9 cellular contexts compared by ENCODE assay signal in the genomic region with DNA sequence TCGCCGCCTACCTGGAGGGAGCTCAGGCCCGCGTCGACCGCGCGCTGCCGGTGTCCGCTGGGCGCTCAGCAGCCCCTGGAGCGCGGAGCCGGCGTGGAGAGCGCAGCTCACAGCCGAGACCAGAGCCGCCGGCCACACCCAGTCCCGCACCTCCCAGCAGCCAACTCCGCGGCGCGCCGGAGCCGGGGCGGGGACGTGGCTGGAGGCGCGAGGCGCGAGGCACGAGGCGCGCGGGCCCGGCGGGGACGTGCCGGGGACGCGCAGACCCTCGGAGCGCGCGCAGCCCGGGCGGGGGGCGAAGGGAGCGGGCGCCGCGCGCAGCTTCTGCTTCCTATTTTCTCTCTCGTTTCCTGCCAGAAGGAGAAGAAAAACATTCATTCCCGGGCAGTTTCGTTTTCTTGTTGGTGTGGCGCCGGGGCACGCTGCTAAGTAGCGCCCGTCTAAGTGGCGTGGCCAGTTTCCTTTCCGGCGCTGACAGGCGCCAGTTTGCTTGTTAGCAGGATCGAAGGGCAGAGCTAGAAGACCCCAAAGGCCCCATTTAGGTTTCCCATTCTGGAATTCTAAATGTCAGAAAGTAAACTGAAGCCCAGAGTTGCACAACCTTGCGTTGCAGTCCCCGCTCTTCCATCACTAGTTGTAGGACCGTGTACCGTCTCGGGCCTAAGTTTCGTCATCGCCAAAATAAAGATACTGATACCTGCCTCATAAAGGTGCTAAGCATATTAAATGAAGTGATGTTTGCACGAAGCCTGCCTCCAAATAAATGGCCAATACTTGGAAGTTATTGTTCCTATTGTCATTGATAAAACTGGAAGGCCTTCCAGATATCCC. TPM values are rescaled to one million over a fixed set of nuclear protein-coding genes. Genes with fewer than 3 reads are reported as not detected.
DNase-seq lines count a peak whose midpoint lies in the region; ATAC-seq and TF ChIP-seq lines count a peak whose summit lies in the region.
"Had no signal": no experiment of that assay in that cellular context is flagged by ENCODE, and none has a peak within 500 bp of the region (broad histone marks: within the 10 kb centered on the region; RNA-seq: fewer than 3 reads in every experiment).

Gene GNB4, minus strand, starts transcription at position 136 of the 831 bp plus-strand sequence. CDS start 25,270 bp downstream, outside the sequence.

- H3K4me1 ChIP-seq in iPS DF 6.9 (ENCODE audit: control insufficient read depth, insufficient read depth, low read length) = peaks cover 1% of the 10 kb centered on the region; the same call in 1 of the 2 replicates

- H3K4me3 ChIP-seq in brain microvascular endothelial cell (ENCODE audit: low read depth, low read length) (peak within 1 kb of the TSS; percentile 82), iPS DF 6.9 (ENCODE audit: low read length) (peak within 1 kb of the TSS; percentile 81), retinal pigment epithelial cell (ENCODE audit: low read length) (peak within 1 kb of the TSS; percentile 79)

- DNase-seq in NCI-H1436 (lab: John Stamatoyannopoulos, UW) (peak; percentile 69), NCI-H1436 treated with DMSO at 0.1 percent for 48 hours (lab: John Stamatoyannopoulos, UW) (no peak), NCI-H146 (lab: John Stamatoyannopoulos, UW) (peak; percentile 91), brain microvascular endothelial cell (peak; percentile 78), iPS DF 6.9 (ENCODE audit: low read depth, low spot score) (peak; percentile 27), retinal pigment epithelial cell (ENCODE audit: low read depth) (no peak)

- no peaks in the 10 kb centered on the region for H3K9me3 ChIP-seq in iPS DF 6.9 (ENCODE audit: control insufficient read depth, insufficient read depth, low read length)

- ATAC-seq in HG02870 (IDR thresholded peaks at IDR 0.05; ENCODE audit: unreplicated experiment) = peak; percentile 79

- H3K27me3 ChIP-seq in brain microvascular endothelial cell (replicated peaks) = no peaks in the 10 kb centered on the region
- peaks cover 2% of the 10 kb centered on the region; the same call in 1 of the 2 replicates for H3K27me3 ChIP-seq in iPS DF 6.9 (ENCODE audit: control insufficient read depth, insufficient read depth, low read length)

- WGBS in iPS DF 6.9 (ENCODE audit: insufficient coverage, insufficient read length) = no CpG with 5 or more reads among the region's 75 CpGs

- intact Hi-C loops in T-helper 1 cell treated with Interleukin-12 subunit alpha and Interleukin-12 subunit beta and Interleukin-4 antibody, amounts not matched to agents 30 ng/mL and 1 ng/mL, for 36 hours (cut with micrococcal nuclease) = loop anchor here (1.0 to 10.0 kb wide), 10 partner anchors 104 to 1533 kb away; partner anchors contain the start of genes ACTL6A, DNAJC19, FXR1 and MFN1

- peak within 1 kb of the TSS; percentile 86 for H3K27ac ChIP-seq in brain microvascular endothelial cell
- H3K27ac ChIP-seq in iPS DF 6.9 (ENCODE audit: low read length) = no peak within 1 kb of the TSS
- H3K27ac ChIP-seq: 22Rv1 had no signal

- in situ Hi-C loops in brain microvascular endothelial cell (cut with HindIII; ENCODE audit: low pct_ligation_motif_present, low sequenced_read_pairs) = no loop called here

- TF ChIP-seq CTCF in brain microvascular endothelial cell (IDR thresholded peaks at IDR 0.05; ENCODE audit: low read depth, low read length, missing control alignments) = no peak
- TF ChIP-seq CTCF in retinal pigment epithelial cell (conservative IDR thresholded peaks at IDR 0.05; ENCODE audit: low read depth, low read length) = no peak

- H3K36me3 ChIP-seq in brain microvascular endothelial cell (replicated peaks) (no peaks in the 10 kb centered on the region), iPS DF 6.9 (ENCODE audit: control insufficient read depth, insufficient read depth, low read length) (no peaks in the 10 kb centered on the region)

RNA-seq across cellular contexts. Expression of gene GNB4, which starts in this region (rescaled TPM):
- 15.4 and 16.5 TPM in 2 replicates for total RNA-seq in T-helper 1 cell treated with Interleukin-12 subunit alpha and Interleukin-12 subunit beta and Interleukin-4 antibody, amounts not matched to agents 30 ng/mL and 1 ng/mL, for 36 hours

Comparison
In these comparisons a context has a peak if more than half of its experiments do, and no peak if none do; other contexts are left out.
1. DNase-seq: peak in NCI-H1436 (single experiment), NCI-H146 (single experiment), brain microvascular endothelial cell (single experiment) and iPS DF 6.9 (single experiment); none in NCI-H1436 treated with DMSO at 0.1 percent for 48 hours (single experiment) and retinal pigment epithelial cell (single experiment).
2. Peak in every context shown above with its lines, with median percentiles within 50 percentile points of each other: H3K4me3 ChIP-seq.